ENCODE assay signal across 8 cellular contexts in the genomic region with DNA sequence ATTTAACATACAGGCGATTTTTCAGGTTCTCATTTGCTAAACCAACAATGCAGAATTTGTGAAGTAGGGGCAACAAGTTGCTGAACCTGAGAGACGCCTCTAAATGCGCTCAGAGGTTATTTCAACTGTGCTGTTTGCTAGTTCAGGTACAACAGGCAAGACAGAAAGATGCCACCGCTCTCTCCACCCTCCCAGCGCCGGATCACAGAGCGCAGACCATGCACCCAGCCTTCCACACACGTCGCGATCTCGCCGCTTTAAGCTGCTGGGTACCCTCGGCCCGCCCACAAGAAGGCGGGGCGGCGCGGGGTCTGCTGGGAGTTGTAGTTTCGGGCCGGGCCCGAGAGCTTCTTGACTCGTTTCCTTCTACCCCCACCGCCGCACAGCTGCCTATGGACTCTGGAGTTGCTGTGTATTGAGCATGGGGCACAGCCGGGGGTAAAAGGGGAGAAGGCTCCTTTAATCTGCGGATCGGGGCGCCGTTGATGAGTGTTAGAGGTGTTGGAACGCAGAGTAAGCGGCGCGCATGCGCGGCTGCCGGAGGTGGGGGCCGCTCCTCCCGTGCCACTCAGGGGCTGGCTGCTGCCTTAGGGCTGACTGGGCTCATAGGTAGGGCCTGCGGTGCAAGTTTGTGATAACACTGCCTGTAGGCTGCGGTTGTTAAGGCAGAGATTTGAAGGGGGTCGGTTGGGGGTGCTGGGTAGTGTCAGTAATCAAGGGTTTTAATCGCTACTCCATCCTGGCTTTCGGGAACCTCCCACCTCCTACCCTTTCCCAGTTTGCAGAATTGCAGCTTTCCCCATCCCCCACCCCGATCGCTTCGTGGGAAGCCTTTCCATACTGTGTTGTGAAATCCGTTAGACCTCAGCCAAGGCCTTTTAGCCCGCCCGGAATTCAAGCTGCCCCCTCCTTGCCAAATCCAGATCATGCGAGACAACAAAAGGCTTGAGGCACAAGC. TPM values are rescaled to one million over a fixed set of nuclear protein-coding genes. Genes with fewer than 3 reads are reported as not detected.
DNase-seq lines count a peak whose midpoint lies in the region; ATAC-seq and TF ChIP-seq lines count a peak whose summit lies in the region.

No MANE protein-coding gene starts in this region.

- H3K79me2 ChIP-seq in OCI-LY7 (ENCODE audit: insufficient read depth, low read depth, low read length): no peaks in the 10 kb centered on the region

- no peaks in the 10 kb centered on the region for H4K20me1 ChIP-seq in OCI-LY7 (ENCODE audit: insufficient read depth, low read length)

- BruUV-seq in OCI-LY7 (replicated peaks; lab: Mats Ljungman, UMichigan): no TSS peak

- no peaks in the 10 kb centered on the region for H3K9me2 ChIP-seq in OCI-LY7 (ENCODE audit: insufficient read depth, low read length)

- peak overlapping the region; percentile 80 for H2AFZ ChIP-seq in OCI-LY7 (ENCODE audit: low read length)

- CTCF ChIA-PET in OCI-LY7 (lab: Charles Lee; ENCODE audit: unreplicated experiment): no interaction called here

- peaks cover 6% of the 10 kb centered on the region for H3K4me1 ChIP-seq in OCI-LY7 (ENCODE audit: insufficient read depth, low read length, poor library complexity, severe bottlenecking)

- no peaks in the 10 kb centered on the region for H3K36me3 ChIP-seq in OCI-LY7 (ENCODE audit: insufficient read depth, low read length)

- POLR2A ChIA-PET in OCI-LY7 (lab: Charles Lee): interaction anchor here (0.6 to 2.2 kb wide), 14 partner anchors 17 to 172 kb away, joined by 3 to 15 read pairs (median 3); no protein-coding TSS in a partner anchor

- intact Hi-C loops in OCI-LY7 (cut with micrococcal nuclease; ENCODE audit: unreplicated experiment): loop anchor here (1.0 to 2.0 kb wide), 2 partner anchors 40 to 188 kb away; a partner anchor contains a TSS

- TF ChIP-seq CTCF in OCI-LY7 (conservative IDR thresholded peaks at IDR 0.05; ENCODE audit: low read length): no peak

- peak; percentile 98 for ATAC-seq in GM21528 (IDR thresholded peaks at IDR 0.05; ENCODE audit: low FRiP score, unreplicated experiment)

- no peak overlapping the region for H3K27ac ChIP-seq in OCI-LY7 (ENCODE audit: low read depth, low read length, poor library complexity, severe bottlenecking)
- H3K27ac ChIP-seq in epithelial cell of prostate: peak overlapping the region; percentile 60

- H3K4me3 ChIP-seq in OCI-LY7 (ENCODE audit: low read depth, low read length, poor library complexity, severe bottlenecking): peak overlapping the region; percentile 76

- peak; percentile 96 for DNase-seq in D341Med (ENCODE audit: low spot score)
- peak; percentile 75 for DNase-seq in HuH-7.5 (ENCODE audit: low spot score)
- peak; percentile 90 for DNase-seq in OCI-LY7 (ENCODE audit: low spot score)
- peak; percentile 85 for DNase-seq in activated T-cell treated with anti-CD3 and anti-CD28 coated beads for 48 hours (ENCODE audit: low read depth)
- DNase-seq in epithelial cell of prostate (ENCODE audit: low read depth, low spot score): no peak
- DNase-seq in mucosa of gallbladder (ENCODE audit: low spot score): peak; percentile 86
- DNase-seq in stimulated activated CD8-positive, alpha-beta memory T cell treated with anti-CD3 and anti-CD28 coated beads, Interleukin-4, amount 100 ng/mL, for 1 hour (ENCODE audit: low read depth in 2 of 2, low spot score in 1 of 2): peak; percentile 62 to 70

- peak overlapping the region; percentile 72 for H3K4me2 ChIP-seq in OCI-LY7 (ENCODE audit: low read length)

- H3K9me3 ChIP-seq in OCI-LY7 (ENCODE audit: low read length): no peaks in the 10 kb centered on the region

RNA-seq across cellular contexts. Expression of a gene that starts 40.3 kb away (rescaled TPM):
- total RNA-seq in OCI-LY7 (2014; rRNA removed; shearing (Covaris generic)): 8.0 and 10.1 TPM in 2 replicates
- total RNA-seq in OCI-LY7 (2022) (14.0 and 18.9 TPM in 2 replicates), mucosa of gallbladder (36.4 TPM)
